In the genomic region with DNA sequence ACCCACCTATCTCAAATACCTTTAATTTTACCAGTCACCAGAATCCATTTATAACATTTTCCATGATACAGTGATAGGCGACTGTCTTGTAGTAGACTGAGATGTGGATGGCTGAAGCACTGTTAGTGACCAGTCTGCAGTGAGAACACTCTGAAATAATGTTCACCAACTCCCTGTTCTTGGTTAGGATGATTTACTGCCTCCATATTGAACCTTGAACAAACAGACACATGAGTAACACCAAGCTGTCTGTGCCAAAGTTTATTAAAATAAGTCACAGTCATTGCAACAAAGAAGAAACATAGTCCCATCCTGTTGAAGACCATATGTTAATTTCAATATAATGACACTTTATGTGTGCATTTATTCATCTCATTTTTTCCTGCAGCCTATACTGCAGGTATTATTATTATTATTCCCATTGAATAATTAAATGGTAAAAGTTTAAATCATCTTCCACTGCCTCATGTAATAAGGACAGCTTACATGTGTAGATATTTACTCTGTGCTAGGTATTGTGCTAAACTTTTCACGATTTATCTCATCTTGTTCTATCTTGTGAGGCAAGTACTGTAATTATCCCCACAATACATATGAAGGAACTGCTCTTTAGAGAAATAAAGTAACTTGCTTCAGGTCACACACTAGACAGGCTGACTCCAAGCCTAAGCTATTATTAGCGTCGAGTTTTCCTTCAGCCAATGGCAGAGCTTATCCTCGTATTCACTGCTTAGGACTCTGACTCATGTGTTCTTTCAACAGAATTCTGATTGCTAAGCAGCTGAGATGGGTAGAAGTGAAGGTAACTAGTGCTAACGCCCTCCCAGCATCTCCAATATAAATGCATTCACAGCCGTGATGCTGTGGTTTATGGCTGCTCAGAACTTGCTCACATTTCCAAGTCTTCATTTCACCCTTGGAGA, we compare ENCODE assay signal across 17 cellular contexts.
DNase-seq lines count a peak whose midpoint lies in the region; ATAC-seq, FAIRE-seq and TF ChIP-seq lines count a peak whose summit lies in the region.
"Had no signal": no experiment of that assay in that cellular context is flagged by ENCODE, and none has a peak within 500 bp of the region (broad histone marks: within the 10 kb centered on the region; RNA-seq: fewer than 3 reads in every experiment).

No MANE protein-coding gene starts in this region.

- no peaks in the 10 kb centered on the region for H3K9me3 Mint-ChIP-seq in Caco-2 (ENCODE audit: unreplicated experiment)
- H3K9me3 Mint-ChIP-seq: CD4-positive, alpha-beta T cell had no signal

- H3K4me3 ChIP-seq in HEK293 (ENCODE audit: low read depth, low read length), result no peak overlapping the region
- H3K4me3 ChIP-seq in astrocyte of the spinal cord (ENCODE audit: low read depth, low read length), result no peak overlapping the region
- H3K4me3 ChIP-seq in Caco-2 (ENCODE audit: low read depth, low read length), result no peak overlapping the region
- H3K4me3 ChIP-seq: coronary artery, prostate gland had no signal

- in situ Hi-C loops in astrocyte of the spinal cord (cut with HindIII; ENCODE audit: low sequenced_read_pairs), result no loop called here

- POLR2A ChIA-PET in HEK293 (lab: Yijun Ruan, JAX), result no interaction called here
- POLR2A ChIA-PET in Caco-2 (lab: Charles Lee), result no interaction called here

- H3K27ac ChIP-seq in HEK293 (ENCODE audit: extremely low read depth, low read depth, low read length), result no peak overlapping the region
- H3K27ac ChIP-seq: coronary artery, prostate gland had no signal

- no TSS peak for BruUV-seq in Caco-2 (replicated peaks; lab: Mats Ljungman, UMichigan)

- H3K9me3 ChIP-seq in HEK293 (ENCODE audit: control insufficient read depth, insufficient read depth, low read depth, low read length) (no peaks in the 10 kb centered on the region), Caco-2 (no peaks in the 10 kb centered on the region)
- H3K9me3 ChIP-seq: prostate gland had no signal

- CTCF ChIA-PET in HEK293 (lab: Yijun Ruan, JAX), result no interaction called here
- CTCF ChIA-PET in Caco-2 (lab: Charles Lee), result no interaction called here

- TF ChIP-seq CTCF in D721Med (IDR thresholded peaks at IDR 0.05; ENCODE audit: insufficient read depth, missing control alignments) (no peak), HEK293 (tag by site-specific recombination; IDR thresholded peaks at IDR 0.05) (no peak), astrocyte of the spinal cord (IDR thresholded peaks at IDR 0.05; ENCODE audit: low read depth, low read length) (no peak), Caco-2 (IDR thresholded peaks at IDR 0.05; ENCODE audit: insufficient read depth in 1 of 2, low read depth in 1 of 2, low read length in 1 of 2, severe bottlenecking in 1 of 2, unreplicated experiment in 1 of 2) (no peak)

- ATAC-seq in GM19328 (IDR thresholded peaks at IDR 0.05; ENCODE audit: unreplicated experiment), result no peak
- ATAC-seq: stimulated activated naive CD8-positive, alpha-beta T cell treated with anti-CD3 and anti-CD28 coated beads, Interleukin-15, Interleukin-2, amounts not matched to agents 100 U/mL and 50 U/mL, for 24 hours had no signal

- intact Hi-C loops in Caco-2 (cut with micrococcal nuclease; ENCODE audit: unreplicated experiment), result no loop called here

- H3K4me1 ChIP-seq in HEK293 (ENCODE audit: control insufficient read depth, insufficient read depth, low read length), result peaks cover 2% of the 10 kb centered on the region; the same call in 1 of the 2 replicates
- no peaks in the 10 kb centered on the region for H3K4me1 ChIP-seq in Caco-2
- H3K4me1 ChIP-seq: prostate gland had no signal

- H3K4me1 Mint-ChIP-seq in Caco-2 (ENCODE audit: low read depth, unreplicated experiment), result no peaks in the 10 kb centered on the region
- H3K4me1 Mint-ChIP-seq: immature natural killer cell had no signal

- no peak overlapping the region for H3K4me3 Mint-ChIP-seq in Caco-2 (ENCODE audit: unreplicated experiment)
- H3K4me3 Mint-ChIP-seq: activated naive CD8-positive, alpha-beta T cell; CD4-positive, alpha-beta T cell; immature natural killer cell had no signal

- H3K36me3 Mint-ChIP-seq in Caco-2 (ENCODE audit: insufficient read depth, unreplicated experiment), result no peaks in the 10 kb centered on the region
- H3K36me3 Mint-ChIP-seq: activated naive CD8-positive, alpha-beta T cell; immature natural killer cell had no signal

- DNase-seq in D721Med (ENCODE audit: insufficient read length, low spot score) (no peak), astrocyte of the spinal cord (ENCODE audit: low read depth, low spot score) (peak; percentile 18), myocyte (ENCODE audit: low read depth) (peak; percentile 37), Caco-2 (no peak)
- no peak for DNase-seq in stimulated activated CD4-positive, alpha-beta T cell treated with anti-CD3 and anti-CD28 coated beads, Interleukin-2, amount 100 ng/mL, for 24 hours
- DNase-seq: activated CD4-positive, CD25-positive, alpha-beta regulatory T cell; CD4-positive, alpha-beta T cell; immature natural killer cell; NCI-H1092 treated with DMSO at 0.1 percent for 48 hours; NCI-H526; stimulated activated naive CD8-positive, alpha-beta T cell treated with anti-CD3 and anti-CD28 coated beads, Interleukin-15, Interleukin-2, amounts not matched to agents 100 U/mL and 50 U/mL, for 24 hours had no signal

- no peak overlapping the region for H3K27ac Mint-ChIP-seq in Caco-2 (ENCODE audit: unreplicated experiment)
- H3K27ac Mint-ChIP-seq: activated naive CD8-positive, alpha-beta T cell; CD4-positive, alpha-beta T cell; immature natural killer cell had no signal

- H3K27me3 ChIP-seq in Caco-2 (replicated peaks; ENCODE audit: control insufficient read depth, insufficient read depth, low read length), result no peaks in the 10 kb centered on the region

- no peaks in the 10 kb centered on the region for H3K36me3 ChIP-seq in HEK293 (ENCODE audit: control insufficient read depth in 2 of 2, insufficient read depth in 1 of 2, low read length in 2 of 2)
- no peaks in the 10 kb centered on the region for H3K36me3 ChIP-seq in Caco-2 (ENCODE audit: control insufficient read depth, insufficient read depth, low read length)
- H3K36me3 ChIP-seq: prostate gland had no signal

- FAIRE-seq in D721Med (lab: Jason Lieb, UNC), result peak; percentile 98
- FAIRE-seq: HTR-8/SVneo had no signal

- H3K27me3 Mint-ChIP-seq in Caco-2 (ENCODE audit: insufficient read depth, unreplicated experiment), result peaks cover 7% of the 10 kb centered on the region

TF ChIP-seq in HEK293, 187 proteins besides CTCF, POLR2A, EP300 and RAD21:
- no peak for TF ChIP-seq ZBTB1 (tag by site-specific recombination; IDR thresholded peaks at IDR 0.05)
- peak; percentile 63; the same call in 1 of the 2 replicates for TF ChIP-seq TRIM28 (IDR thresholded peaks at IDR 0.05; ENCODE audit: borderline replicate concordance, low read length)
- TF ChIP-seq ZNF239 (tag by site-specific recombination; IDR thresholded peaks at IDR 0.05), result no peak
- no peak for TF ChIP-seq IKZF3 (tag by site-specific recombination; IDR thresholded peaks at IDR 0.05)
- no peak for TF ChIP-seq ZNF426 (tag by site-specific recombination; IDR thresholded peaks at IDR 0.05)
- TF ChIP-seq SP7 (tag by site-specific recombination; IDR thresholded peaks at IDR 0.05), result peak; percentile 50; the same call in 1 of the 2 replicates

Comparison
In these comparisons a context has a peak if more than half of its experiments do, and no peak if none do; other contexts are left out.
1. DNase-seq: peak in astrocyte of the spinal cord (single experiment) and myocyte (single experiment); none in D721Med (single experiment), Caco-2 (0 of 2) and stimulated activated CD4-positive, alpha-beta T cell treated with anti-CD3 and anti-CD28 coated beads, Interleukin-2, amount 100 ng/mL, for 24 hours (0 of 2).